In the genomic region with DNA sequence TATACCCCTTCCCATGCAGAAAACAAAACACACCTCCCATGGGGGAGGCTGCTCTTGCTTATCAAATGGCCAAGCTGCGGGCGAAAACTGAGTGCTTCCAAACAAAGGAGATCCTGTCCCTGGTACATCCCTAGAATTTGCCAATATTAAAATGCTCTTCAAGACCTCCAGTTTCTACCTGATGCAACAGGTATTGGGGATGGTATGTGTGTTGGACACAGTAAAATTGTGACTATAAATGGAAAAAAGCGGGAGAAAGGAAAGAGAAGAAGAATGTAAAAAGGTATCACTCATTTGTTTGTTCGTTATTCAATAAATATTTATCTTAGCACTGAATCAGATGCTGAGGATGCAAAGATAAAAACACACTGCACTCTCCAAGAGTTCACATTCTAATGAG, we compare ENCODE assay signal across 8 cellular contexts.
"Had no signal": no experiment of that assay in that cellular context is flagged by ENCODE, and none has a peak within 500 bp of the region (broad histone marks: within the 10 kb centered on the region; RNA-seq: fewer than 3 reads in every experiment).

No MANE protein-coding gene starts in this region.

- H3K27ac ChIP-seq: HL-60 had no signal

- H3K27me3 Mint-ChIP-seq: IgD-negative memory B cell had no signal

- H3K4me2 ChIP-seq: GM23338 had no signal

- H3K4me3 Mint-ChIP-seq: GM23338, H9, HFFc6, IgD-negative memory B cell had no signal

- H3K27ac Mint-ChIP-seq: GM23338, HFFc6 had no signal

- H2AFZ ChIP-seq: GM23338 had no signal

- ATAC-seq: GM23338, HepG2 had no signal

- H3K4me3 ChIP-seq: GM23338 had no signal

- DNase-seq: H9, HCEC 1CT, HFFc6, KBM-7 had no signal

- H3K9me3 Mint-ChIP-seq: GM23338, H9, HFFc6, IgD-negative memory B cell had no signal
